ENCODE assay signal across 15 cellular contexts in the genomic region with DNA sequence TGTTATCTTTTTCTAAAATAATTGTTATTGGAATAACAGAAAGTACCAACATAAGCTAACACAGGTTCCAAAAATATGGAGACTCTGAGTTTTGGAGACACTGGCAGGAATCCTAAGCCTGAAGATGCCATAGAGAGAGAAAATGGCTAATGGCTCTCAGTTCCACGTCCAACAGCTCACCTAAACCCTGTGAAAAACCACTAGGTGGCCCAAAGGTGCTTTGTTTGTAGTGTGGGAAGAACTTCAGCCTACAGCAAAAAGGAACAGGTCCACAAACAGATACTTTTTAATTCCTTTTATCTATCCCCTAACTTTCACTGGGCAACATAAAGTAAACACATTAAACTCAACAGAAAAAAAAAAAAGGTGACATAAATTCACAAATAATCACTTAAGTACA.
DNase-seq lines count a peak whose midpoint lies in the region; ATAC-seq and TF ChIP-seq lines count a peak whose summit lies in the region.
"Had no signal": no experiment of that assay in that cellular context is flagged by ENCODE, and none has a peak within 500 bp of the region (broad histone marks: within the 10 kb centered on the region; RNA-seq: fewer than 3 reads in every experiment).

No MANE protein-coding gene starts in this region.

- H3K27me3 ChIP-seq in right atrium auricular region = no peaks in the 10 kb centered on the region
- H3K27me3 ChIP-seq: ascending aorta, upper lobe of right lung had no signal

- H3K9me3 ChIP-seq in right atrium auricular region = no peaks in the 10 kb centered on the region
- H3K9me3 ChIP-seq: upper lobe of right lung had no signal

- DNase-seq in Right ventricle myocardium inferior (ENCODE audit: missing footprints) (no peak), right atrium auricular region (ENCODE audit: low spot score) (no peak), NCI-H146 (lab: John Stamatoyannopoulos, UW) (peak; percentile 24), choroid plexus epithelial cell (ENCODE audit: low read depth) (peak; percentile 16), kidney glomerular epithelial cell (lab: John Stamatoyannopoulos, UW) (no peak)
- no peak for DNase-seq in stimulated activated CD4-positive, alpha-beta T cell treated with anti-CD3 and anti-CD28 coated beads, Interleukin-4, amount 100 ng/mL, for 24 hours
- DNase-seq: activated CD4-positive, alpha-beta memory T cell treated with anti-CD3 and anti-CD28 coated beads for 36 hours; KBM-7; NCI-H2029 treated with DMSO at 0.1 percent for 48 hours; stimulated activated CD4-positive, alpha-beta T cell treated with anti-CD3 and anti-CD28 coated beads, Interleukin-1b, Interleukin-23, amount 100 ng/mL, for 48 hours; T-helper 2 cell; upper lobe of right lung had no signal

- H3K36me3 ChIP-seq in right atrium auricular region = no peaks in the 10 kb centered on the region
- H3K36me3 ChIP-seq: ascending aorta, upper lobe of right lung had no signal

- no peak overlapping the region for H3K27ac ChIP-seq in right atrium auricular region
- H3K27ac ChIP-seq: ascending aorta, upper lobe of right lung had no signal

- no peaks in the 10 kb centered on the region for H3K4me1 ChIP-seq in right atrium auricular region
- H3K4me1 ChIP-seq: ascending aorta, upper lobe of right lung had no signal

- intact Hi-C loops in Right ventricle myocardium inferior (cut with DNase I) = no loop called here

- peak in 1 of 2 donors; percentile 21 for TF ChIP-seq CTCF in right atrium auricular region (IDR thresholded peaks at IDR 0.05)
- peak; percentile 30 for TF ChIP-seq CTCF in choroid plexus epithelial cell (conservative IDR thresholded peaks at IDR 0.05; ENCODE audit: low read depth, low read length)

- no peak overlapping the region for H3K4me3 ChIP-seq in right atrium auricular region
- no peak overlapping the region for H3K4me3 ChIP-seq in choroid plexus epithelial cell (ENCODE audit: low read depth, low read length)
- H3K4me3 ChIP-seq: ascending aorta, upper lobe of right lung had no signal

- peak; percentile 56 for ATAC-seq in Right ventricle myocardium inferior
- ATAC-seq in GM19035 (IDR thresholded peaks at IDR 0.05; ENCODE audit: unreplicated experiment) = no peak
- ATAC-seq in GM21528 (IDR thresholded peaks at IDR 0.05; ENCODE audit: low FRiP score, unreplicated experiment) = no peak
- ATAC-seq: upper lobe of right lung had no signal

Comparison
In these comparisons a context has a peak if more than half of its experiments do, and no peak if none do; other contexts are left out.
1. DNase-seq: peak in NCI-H146 (single experiment) and choroid plexus epithelial cell (single experiment); none in Right ventricle myocardium inferior (single experiment), right atrium auricular region (single experiment), stimulated activated CD4-positive, alpha-beta T cell treated with anti-CD3 and anti-CD28 coated beads, Interleukin-4, amount 100 ng/mL, for 24 hours (single experiment) and kidney glomerular epithelial cell (single experiment).